Comparison of ENCODE assay signal across 10 cellular contexts in the genomic region with DNA sequence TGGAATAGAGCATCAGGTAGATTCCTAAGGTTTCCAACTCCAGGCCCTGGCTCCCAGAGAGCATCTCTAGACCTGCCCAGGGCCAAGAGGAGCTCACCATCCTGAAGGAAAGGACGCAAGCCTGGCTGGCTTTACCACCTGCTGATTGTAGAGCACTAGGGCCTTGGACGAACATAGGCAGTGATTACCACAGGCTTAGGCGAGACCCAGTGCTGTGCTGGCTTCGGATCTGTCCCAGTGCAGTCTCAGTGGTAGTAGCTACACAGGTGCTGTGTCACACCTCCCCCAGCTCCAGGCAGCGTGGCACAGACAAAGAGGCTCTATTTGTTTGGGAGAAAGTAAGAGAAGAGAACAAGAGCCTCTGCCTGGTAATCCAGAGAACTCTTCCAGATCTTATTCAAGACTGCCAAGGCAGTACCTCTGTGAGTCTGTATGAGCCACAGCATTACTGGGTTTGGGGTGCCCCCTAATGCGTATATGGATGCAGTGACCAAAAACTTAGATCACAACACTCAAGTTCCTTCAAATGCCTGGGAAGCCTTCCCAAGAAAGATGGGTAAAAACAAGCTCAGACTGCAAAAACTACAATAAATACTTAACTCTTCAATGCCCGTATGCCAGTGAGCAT. TPM values are rescaled to one million over a fixed set of nuclear protein-coding genes. Genes with fewer than 3 reads are reported as not detected.
DNase-seq lines count a peak whose midpoint lies in the region; ATAC-seq and TF ChIP-seq lines count a peak whose summit lies in the region.
"Had no signal": no experiment of that assay in that cellular context is flagged by ENCODE, and none has a peak within 500 bp of the region (broad histone marks: within the 10 kb centered on the region; RNA-seq: fewer than 3 reads in every experiment).

No MANE protein-coding gene starts in this region.

- no peak overlapping the region for H3K27ac Mint-ChIP-seq in CD14-positive monocyte
- H3K27ac Mint-ChIP-seq: mesothelial cell of epicardium had no signal

- H3K4me3 ChIP-seq in left lung: no peak overlapping the region
- H3K4me3 ChIP-seq: thoracic aorta had no signal

- ATAC-seq in left lung: peak; percentile 71
- ATAC-seq in GM19328 (IDR thresholded peaks at IDR 0.05; ENCODE audit: unreplicated experiment): no peak
- ATAC-seq in HG02763 (IDR thresholded peaks at IDR 0.05; ENCODE audit: unreplicated experiment): no peak
- no peak for ATAC-seq in GM21528 (IDR thresholded peaks at IDR 0.05; ENCODE audit: low FRiP score, unreplicated experiment)

- no peaks in the 10 kb centered on the region for H3K36me3 Mint-ChIP-seq in CD14-positive monocyte
- H3K36me3 Mint-ChIP-seq: mesothelial cell of epicardium had no signal

- TF ChIP-seq CTCF in CD14-positive monocyte (IDR thresholded peaks at IDR 0.05) (peak; percentile 26), left lung (IDR thresholded peaks at IDR 0.05) (peak in 1 of 2 donors; percentile 14)

- H3K27ac ChIP-seq in left lung: no peak overlapping the region

- H3K9me3 ChIP-seq in left lung: no peaks in the 10 kb centered on the region
- H3K9me3 ChIP-seq: thoracic aorta had no signal

- no peaks in the 10 kb centered on the region for H3K27me3 ChIP-seq in left lung

- no peaks in the 10 kb centered on the region for H3K4me1 Mint-ChIP-seq in CD14-positive monocyte

- DNase-seq in CD14-positive monocyte (ENCODE audit: low spot score) (no peak), HT-29 (ENCODE audit: low spot score) (peak; percentile 45), left lung (no peak), NCI-H2107 treated with DMSO at 0.1 percent for 48 hours (lab: John Stamatoyannopoulos, UW; ENCODE audit: unreplicated experiment) (no peak)
- peak; percentile 31 for DNase-seq in activated gamma-delta T cell treated with anti-CD3 and anti-CD28 coated beads, Interleukin-2, amount 50 U/mL, for 16 hours (ENCODE audit: low read depth)

- peaks cover 0 to 1% (median 0%) of the 10 kb centered on the region in 7 donors for H3K9me3 Mint-ChIP-seq in CD14-positive monocyte

- H3K4me3 Mint-ChIP-seq in CD14-positive monocyte: no peak overlapping the region
- H3K4me3 Mint-ChIP-seq: mesothelial cell of epicardium had no signal

- intact Hi-C loops in CD14-positive monocyte (cut with micrococcal nuclease): no loop called here
- intact Hi-C loops in left lung (cut with DNase I): no loop called here

- peaks cover 4 to 18% (median 8%) of the 10 kb centered on the region in 3 donors for H3K27me3 Mint-ChIP-seq in CD14-positive monocyte (ENCODE audit: low read depth in 3 of 3)

- H3K4me1 ChIP-seq in left lung: no peaks in the 10 kb centered on the region

- H3K36me3 ChIP-seq in left lung: no peaks in the 10 kb centered on the region
- H3K36me3 ChIP-seq: thoracic aorta had no signal

RNA-seq across cellular contexts. Expression of gene ISG20, which starts 25.4 kb away (rescaled TPM):
- 10 to 100 TPM; 25.1 to 29.3 TPM for polyA plus RNA-seq in CD14-positive monocyte
- total RNA-seq in HT-29 (2014; rRNA removed; shearing (Covaris generic)): 59.0 and 60.2 TPM in 2 replicates
- 10 to 100 TPM; 15.8 to 23.6 TPM for total RNA-seq in left lung

RNA-seq across cellular contexts. Expression of gene AEN, which starts 43.1 kb away (rescaled TPM):
- polyA plus RNA-seq in CD14-positive monocyte: 1 to 10 TPM; 4.6 to 6.3 TPM
- total RNA-seq in HT-29 (2014; rRNA removed; shearing (Covaris generic)): 170 and 177 TPM in 2 replicates
- total RNA-seq in left lung: 10 to 100 TPM; 18.8 to 20.7 TPM

Comparison
In these comparisons a context has a peak if more than half of its experiments do, and no peak if none do; other contexts are left out.
1. DNase-seq: peak in HT-29 (single experiment) and activated gamma-delta T cell treated with anti-CD3 and anti-CD28 coated beads, Interleukin-2, amount 50 U/mL, for 16 hours (single experiment); none in CD14-positive monocyte (single experiment), left lung (0 of 2) and NCI-H2107 treated with DMSO at 0.1 percent for 48 hours (single experiment).